Comparison of ENCODE assay signal across 8 cellular contexts in the genomic region with DNA sequence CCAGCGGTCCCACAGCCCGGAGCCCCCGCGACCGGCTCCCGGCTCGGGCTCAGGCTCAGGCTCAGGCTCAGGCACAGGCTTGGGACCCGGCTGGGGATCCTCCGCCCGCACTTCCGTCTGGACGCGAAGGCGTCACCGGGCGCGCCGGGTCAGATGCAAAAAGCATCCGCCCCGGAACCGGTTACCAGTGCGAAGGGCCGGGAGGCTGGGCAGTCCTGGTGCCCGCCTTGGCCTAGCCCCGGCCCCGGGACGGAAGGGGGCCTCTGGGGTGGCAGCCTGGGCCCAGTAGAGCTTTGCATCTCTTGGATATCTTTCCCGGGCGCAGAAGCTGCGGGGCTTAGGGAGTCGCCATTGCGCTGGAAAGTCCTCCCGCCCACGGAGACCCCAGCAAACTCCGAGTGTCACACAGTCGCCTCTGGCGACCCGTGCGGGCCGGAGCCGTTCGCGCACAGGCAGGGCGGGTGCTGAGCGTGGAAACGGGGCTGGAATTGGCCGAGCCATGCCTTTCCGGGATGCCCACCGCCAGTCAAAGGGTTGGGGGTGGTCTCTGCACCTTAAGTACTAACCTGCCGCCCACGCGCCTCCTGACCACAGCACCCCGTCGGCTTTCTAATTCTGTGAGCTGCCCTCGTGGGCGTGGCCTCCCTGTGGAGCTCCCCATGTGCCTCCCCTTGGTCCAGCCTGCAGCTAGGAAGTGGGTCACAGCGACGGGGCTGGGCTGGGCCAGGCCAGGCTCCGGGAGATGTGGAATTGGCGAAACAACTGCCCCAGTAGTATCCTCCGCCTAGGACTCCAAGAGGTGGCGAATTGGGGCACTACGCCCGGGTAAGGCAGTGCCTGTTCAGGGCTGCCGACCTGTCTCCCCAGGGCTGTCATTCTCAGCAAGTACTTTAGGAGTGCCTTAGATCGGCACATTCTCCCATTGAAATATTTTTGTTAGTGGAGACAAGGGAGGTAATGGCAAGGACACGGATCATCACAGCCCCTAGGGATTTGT. TPM values are rescaled to one million over a fixed set of nuclear protein-coding genes. Genes with fewer than 3 reads are reported as not detected.
DNase-seq lines count a peak whose midpoint lies in the region; ATAC-seq and TF ChIP-seq lines count a peak whose summit lies in the region.

TSS of gene TMEM9B (minus strand) at position 119 of the 997 bp plus-strand sequence. CDS start 129 bp downstream, outside the sequence.

- TF ChIP-seq CTCF in GM12875 (IDR thresholded peaks at IDR 0.05; ENCODE audit: borderline replicate concordance, insufficient read depth, low read depth, low read length) (no peak), heart right ventricle (IDR thresholded peaks at IDR 0.05) (no peak), type B pancreatic cell (conservative IDR thresholded peaks at IDR 0.05) (peak; percentile 15)

- no peaks in the 10 kb centered on the region for H3K9me3 Mint-ChIP-seq in type B pancreatic cell

- peak within 1 kb of the TSS; percentile 97 for H3K4me3 ChIP-seq in GM12875 (ENCODE audit: low read depth, low read length)
- H3K4me3 ChIP-seq in heart right ventricle, result peak within 1 kb of the TSS; percentile 67 to 99 (median 85)

- no peaks in the 10 kb centered on the region for H3K27me3 ChIP-seq in heart right ventricle

- intact Hi-C loops in T-helper 1 cell treated with Interleukin-12 subunit alpha and Interleukin-12 subunit beta and Interleukin-4 antibody, amounts not matched to agents 30 ng/mL and 1 ng/mL, for 36 hours (cut with micrococcal nuclease), result loop anchor here (1.0 to 10.0 kb wide), 15 partner anchors 37 to 1490 kb away; partner anchors contain the start of genes ADM, AKIP1, AMPD3 and EIF3F
- intact Hi-C loops in heart right ventricle (cut with DNase I), result loop anchor here in 7 of 10 donors (2.0 to 10.0 kb wide), 8 partner anchors 47 to 282 kb away; partner anchors contain the start of genes AKIP1 (in 4 of the 7), RPL27A (in 4 of the 7) and TRIM66 (in 4 of the 7)
- intact Hi-C loops in posterior cingulate gyrus (cut with DNase I), result loop anchor here (5.0 to 10.0 kb wide), 2 partner anchors 52 to 280 kb away; partner anchors contain the start of genes AKIP1, RPL27A and TRIM66

- no peaks in the 10 kb centered on the region for H3K9me3 ChIP-seq in heart right ventricle

- H3K4me3 Mint-ChIP-seq in type B pancreatic cell, result peak within 1 kb of the TSS; percentile 95

- WGBS in heart right ventricle, 2 donors, result 0% methylated on average over 67 of the region's 67 CpGs

- peaks cover 5 to 44% (median 31%) of the 10 kb centered on the region in 9 donors for H3K4me1 ChIP-seq in heart right ventricle

- ATAC-seq in HG02610 (IDR thresholded peaks at IDR 0.05; ENCODE audit: unreplicated experiment), result peak; percentile 86
- ATAC-seq in heart right ventricle, result peak; percentile 95 to 98 (median 97)

- H3K27ac ChIP-seq in heart right ventricle, result peak within 1 kb of the TSS; percentile 74 to 99 (median 98)

- H3K27ac Mint-ChIP-seq in type B pancreatic cell, result peak within 1 kb of the TSS; percentile 92

- no peaks in the 10 kb centered on the region for H3K36me3 Mint-ChIP-seq in type B pancreatic cell

- H3K4me1 Mint-ChIP-seq in type B pancreatic cell (ENCODE audit: unreplicated experiment), result peaks cover 18% of the 10 kb centered on the region

- DNase-seq in NCI-H1092 (lab: John Stamatoyannopoulos, UW) (peak; percentile 85), amniotic epithelial cell (ENCODE audit: low read depth) (peak; percentile 85), heart right ventricle (peak; percentile 90 to 91), posterior cingulate gyrus (peak; percentile 83 to 98 (median 92)), type B pancreatic cell (ENCODE audit: extremely low spot score, unreplicated experiment) (peak; percentile 88)

- peaks cover 0 to 24% (median 0%) of the 10 kb centered on the region in 9 donors for H3K36me3 ChIP-seq in heart right ventricle

- no peaks in the 10 kb centered on the region for H3K27me3 Mint-ChIP-seq in type B pancreatic cell

RNA-seq across cellular contexts. Expression of gene TMEM9B, which starts in this region (rescaled TPM):
- 36.7 and 39.4 TPM in 2 replicates for total RNA-seq in T-helper 1 cell treated with Interleukin-12 subunit alpha and Interleukin-12 subunit beta and Interleukin-4 antibody, amounts not matched to agents 30 ng/mL and 1 ng/mL, for 36 hours
- total RNA-seq in heart right ventricle (10 to 100 TPM; 35.5 to 52.8 (median 47.7) TPM), type B pancreatic cell (ENCODE audit: low replicate concordance) (26.1 and 45.5 TPM in 2 replicates)
- 10 to 100 TPM; 23.8 to 56.7 TPM for polyA plus RNA-seq in heart right ventricle

Comparison
In these comparisons a context has a peak if more than half of its experiments do, and no peak if none do; other contexts are left out.
1. Peak in every context shown above with its lines: DNase-seq, ATAC-seq, H3K4me3 ChIP-seq and H3K27ac ChIP-seq.